Comparison of ENCODE assay signal across 8 cellular contexts in the genomic region with DNA sequence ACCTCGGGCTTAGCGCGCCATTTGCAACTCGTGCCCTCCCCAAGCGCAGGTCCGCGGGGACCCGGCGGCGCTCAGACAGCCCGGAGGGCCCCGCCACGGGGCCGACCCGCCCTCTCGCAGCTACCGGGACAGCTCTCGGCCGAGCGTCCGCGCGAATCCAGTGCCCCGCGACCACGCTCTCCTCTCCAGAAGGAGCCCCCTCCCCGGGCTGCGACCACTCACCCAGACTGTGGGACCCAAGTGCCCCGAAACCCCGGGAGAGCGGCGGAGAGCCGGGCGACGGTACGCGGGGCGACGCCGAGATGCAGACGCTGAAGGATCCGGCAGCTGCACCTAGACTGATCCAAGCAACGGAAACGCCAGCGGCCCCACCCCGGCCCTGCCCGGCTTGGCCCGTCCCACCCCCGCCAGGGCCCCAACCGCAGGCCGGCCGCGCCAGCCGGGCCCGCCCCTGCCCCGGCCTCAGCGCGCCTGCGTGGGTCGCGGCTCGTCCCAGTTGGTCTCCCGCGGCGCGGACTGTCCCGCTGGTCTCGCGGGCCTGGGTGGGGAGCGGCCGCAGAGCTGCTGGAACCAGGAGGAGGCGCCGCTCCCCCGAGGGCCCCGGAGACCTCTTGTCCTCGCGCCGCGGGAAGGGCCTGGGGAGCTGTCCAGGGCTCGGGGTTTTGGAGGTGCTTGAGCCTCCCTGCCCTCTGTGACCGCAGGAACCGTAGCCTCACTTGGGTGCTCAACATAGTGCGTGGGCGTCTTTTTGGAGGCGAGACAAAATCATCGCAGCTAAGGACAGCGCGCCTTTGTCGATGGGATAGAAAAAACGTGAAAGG. TPM values are rescaled to one million over a fixed set of nuclear protein-coding genes. Genes with fewer than 3 reads are reported as not detected.
DNase-seq lines count a peak whose midpoint lies in the region; ATAC-seq and TF ChIP-seq lines count a peak whose summit lies in the region.

A gene (minus strand): TSS at position 340 of the 821 bp plus-strand sequence. CDS start 391 bp downstream, outside the sequence.

- DNase-seq in H9, result peak; percentile 83
- DNase-seq in MM.1S, result peak; percentile 90
- peak; percentile 96 for DNase-seq in left ventricle myocardium superior
- DNase-seq in pulmonary artery endothelial cell (ENCODE audit: low read depth, low spot score), result peak; percentile 46
- DNase-seq in vagina (ENCODE audit: extremely low spot score in 2 of 2), result no peak

- peak within 1 kb of the TSS; percentile 72 for H2BK5ac ChIP-seq in H9 (ENCODE audit: insufficient read length, low read length)

- peak within 1 kb of the TSS; percentile 93 for H3K14ac ChIP-seq in H9 (ENCODE audit: insufficient read depth, low read length)

- ATAC-seq in left ventricle myocardium superior, result peak; percentile 98

- no peak within 1 kb of the TSS for H2BK120ac ChIP-seq in H9 (ENCODE audit: low read depth, low read length, poor library complexity, severe bottlenecking)

- H3K79me2 ChIP-seq in H9 (ENCODE audit: insufficient read depth, low read length) (no peaks in the 10 kb centered on the region; the same call in 1 of the 2 replicates), MM.1S (ENCODE audit: low read length) (peaks cover 41% of the 10 kb centered on the region)

- H3K36me3 ChIP-seq in MM.1S (replicated peaks; ENCODE audit: insufficient read depth, low read length) (no peaks in the 10 kb centered on the region), vagina (no peaks in the 10 kb centered on the region)

- no peak within 1 kb of the TSS for H2AK5ac ChIP-seq in H9 (ENCODE audit: insufficient read length, low read length)

- peak; percentile 49 for TF ChIP-seq POLR2A in GM10847 (IDR thresholded peaks at IDR 0.05; ENCODE audit: extremely low read depth, insufficient read length)
- TF ChIP-seq POLR2A in vagina (IDR thresholded peaks at IDR 0.05), result peak in 1 of 2 donors; percentile 70

- no peak within 1 kb of the TSS for H4K8ac ChIP-seq in H9 (replicated peaks; ENCODE audit: insufficient read length, low read depth, low read length)

- H3K36me3 Mint-ChIP-seq in H9 (ENCODE audit: insufficient read depth in 1 of 3, low read depth in 3 of 3), result peaks cover 2 to 23% (median 13%) of the 10 kb centered on the region in 3 experiments; a peak in 6 of 7 replicates

- no peaks in the 10 kb centered on the region for H3K27me3 ChIP-seq in H9 (ENCODE audit: insufficient read depth, low read length)
- H3K27me3 ChIP-seq in MM.1S (replicated peaks; ENCODE audit: insufficient read depth, low read length), result no peaks in the 10 kb centered on the region
- no peaks in the 10 kb centered on the region for H3K27me3 ChIP-seq in vagina

- H2AFZ ChIP-seq in H9 (ENCODE audit: low read length) (peak within 1 kb of the TSS; percentile 71), MM.1S (ENCODE audit: low read length) (peak within 1 kb of the TSS; percentile 92)

- peaks cover 32 to 40% of the 10 kb centered on the region in 2 experiments for H3K4me1 Mint-ChIP-seq in H9

- H4K20me1 ChIP-seq in H9 (ENCODE audit: control insufficient read depth, insufficient read depth, insufficient read length) (no peaks in the 10 kb centered on the region), MM.1S (ENCODE audit: insufficient read depth, low read length) (no peaks in the 10 kb centered on the region)

- no CpG with 5 or more reads among the region's 90 CpGs for WGBS in H9 (ENCODE audit: extremely low coverage, insufficient read length, low lambda C conversion rate)

- H3K9ac ChIP-seq in H9 (ENCODE audit: extremely low read depth, insufficient read length, low read length) (peak within 1 kb of the TSS; percentile 92), MM.1S (ENCODE audit: low read length) (peak within 1 kb of the TSS; percentile 77)

- no peak within 1 kb of the TSS; the same call in 1 of the 2 replicates for H3K4ac ChIP-seq in H9 (ENCODE audit: low read depth, low read length)

- H3K4me3 ChIP-seq in MM.1S (ENCODE audit: low read length) (peak within 1 kb of the TSS; percentile 93), vagina (peak within 1 kb of the TSS; percentile 86 to 94)

- peak within 1 kb of the TSS; percentile 78 for H4K5ac ChIP-seq in H9 (ENCODE audit: insufficient read length, low read depth, low read length)

- peak within 1 kb of the TSS; percentile 90 to 98 (median 94); a peak in 6 of 7 replicates for H3K27ac Mint-ChIP-seq in H9

- peak within 1 kb of the TSS; percentile 95 to 97 for H3K4me3 Mint-ChIP-seq in H9

- H3K18ac ChIP-seq in H9 (ENCODE audit: insufficient read length, low read depth, low read length), result peak within 1 kb of the TSS; percentile 84

- no peak within 1 kb of the TSS for H2BK20ac ChIP-seq in H9 (ENCODE audit: low read depth, low read length, poor library complexity, severe bottlenecking)

- H3K9me3 ChIP-seq in H9 (ENCODE audit: control insufficient read depth, low read depth, low read length) (no peaks in the 10 kb centered on the region), MM.1S (replicated peaks; ENCODE audit: insufficient read depth, low read length) (no peaks in the 10 kb centered on the region), vagina (no peaks in the 10 kb centered on the region)

- peak; percentile 43; the same call in 2 of the 3 replicates for TF ChIP-seq CTCF in H9 (conservative IDR thresholded peaks at IDR 0.05)
- TF ChIP-seq CTCF in MM.1S (IDR thresholded peaks at IDR 0.05; ENCODE audit: low read length), result peak; percentile 25
- peak in 1 of 3 experiments; percentile 37 for TF ChIP-seq CTCF in vagina (IDR thresholded peaks at IDR 0.05)

- H3K4me2 ChIP-seq in H9 (ENCODE audit: insufficient read depth, insufficient read length, low read length) (peak within 1 kb of the TSS; percentile 88), MM.1S (ENCODE audit: low read depth, low read length) (peak within 1 kb of the TSS; percentile 78)

- H3K4me1 ChIP-seq in H9 (ENCODE audit: insufficient read depth, low read length), result no peaks in the 10 kb centered on the region; the same call in 1 of the 2 replicates
- H3K4me1 ChIP-seq in MM.1S (ENCODE audit: low read length), result no peaks in the 10 kb centered on the region; the same call in 1 of the 2 replicates
- H3K4me1 ChIP-seq in vagina, result peaks cover 47% of the 10 kb centered on the region

- no peak within 1 kb of the TSS for H3T11ph ChIP-seq in H9 (ENCODE audit: low read length)

- no peak within 1 kb of the TSS for H3K56ac ChIP-seq in H9 (ENCODE audit: insufficient read length, low read depth, low read length)

- peaks cover 9% of the 10 kb centered on the region for H3K23me2 ChIP-seq in H9 (ENCODE audit: insufficient read length, low read depth, low read length, poor library complexity, severe bottlenecking)

- H3K27me3 Mint-ChIP-seq in H9 (ENCODE audit: low read depth), result peaks cover 1% of the 10 kb centered on the region; the same call in 1 of the 2 replicates

- H3K27ac ChIP-seq in H9 (ENCODE audit: insufficient read length, low read depth, low read length) (peak within 1 kb of the TSS; percentile 33), MM.1S (ENCODE audit: low read length) (peak within 1 kb of the TSS; percentile 66), angular gyrus (ENCODE audit: low read depth, low read length) (peak within 1 kb of the TSS; percentile 64), vagina (peak within 1 kb of the TSS; percentile 98)

- H3K79me1 ChIP-seq in H9 (ENCODE audit: insufficient read depth, low read depth, low read length, poor library complexity, severe bottlenecking), result no peaks in the 10 kb centered on the region

- no peak within 1 kb of the TSS for H2BK15ac ChIP-seq in H9 (ENCODE audit: low read depth, low read length)

- H4K91ac ChIP-seq in H9 (ENCODE audit: insufficient read length, low read depth, low read length), result peak within 1 kb of the TSS; percentile 54

- intact Hi-C loops in T-helper 1 cell treated with Interleukin-12 subunit alpha and Interleukin-12 subunit beta and Interleukin-4 antibody, amounts not matched to agents 30 ng/mL and 1 ng/mL, for 36 hours (cut with micrococcal nuclease), result loop anchor here (1.0 to 5.0 kb wide), 11 partner anchors 9 to 1225 kb away; a partner anchor contains a TSS
- intact Hi-C loops in left ventricle myocardium superior (cut with micrococcal nuclease), result no loop called here
- intact Hi-C loops in vagina (cut with DNase I), result no loop called here

- no peak within 1 kb of the TSS for H3K23ac ChIP-seq in H9 (ENCODE audit: insufficient read length, low read depth, low read length)

- peak within 1 kb of the TSS; percentile 86 for H2BK12ac ChIP-seq in H9 (ENCODE audit: insufficient read length, low read depth, low read length)

- H3K9me2 ChIP-seq in MM.1S (replicated peaks; ENCODE audit: insufficient read depth, low read length), result no peaks in the 10 kb centered on the region

- 0 out of 2 replicates have a peak, but pooled peaks cover 7% of the 10 kb centered on the region for H3F3A ChIP-seq in MM.1S (ENCODE audit: insufficient read depth, low read length)

- no peaks in the 10 kb centered on the region; a peak in 1 of 5 replicates for H3K9me3 Mint-ChIP-seq in H9

RNA-seq across cellular contexts. Expression of the gene that starts here (rescaled TPM):
- total RNA-seq in H9 (2021) (231 and 234 TPM in 2 replicates), left ventricle myocardium superior (117 TPM), pulmonary artery endothelial cell (414 and 465 TPM in 2 replicates), vagina (197 TPM)
- 216 and 219 TPM in 2 replicates for total RNA-seq in T-helper 1 cell treated with Interleukin-12 subunit alpha and Interleukin-12 subunit beta and Interleukin-4 antibody, amounts not matched to agents 30 ng/mL and 1 ng/mL, for 36 hours

Comparison
In these comparisons a context has a peak if more than half of its experiments do, and no peak if none do; other contexts are left out.
1. DNase-seq: peak in H9 (single experiment), MM.1S (single experiment), left ventricle myocardium superior (single experiment) and pulmonary artery endothelial cell (single experiment); none in vagina (0 of 2).
2. H3K27ac ChIP-seq: peak in every context shown above with its lines; median percentile 98 in vagina; 66 in MM.1S; 64 in angular gyrus; 33 in H9.